In the genomic region with DNA sequence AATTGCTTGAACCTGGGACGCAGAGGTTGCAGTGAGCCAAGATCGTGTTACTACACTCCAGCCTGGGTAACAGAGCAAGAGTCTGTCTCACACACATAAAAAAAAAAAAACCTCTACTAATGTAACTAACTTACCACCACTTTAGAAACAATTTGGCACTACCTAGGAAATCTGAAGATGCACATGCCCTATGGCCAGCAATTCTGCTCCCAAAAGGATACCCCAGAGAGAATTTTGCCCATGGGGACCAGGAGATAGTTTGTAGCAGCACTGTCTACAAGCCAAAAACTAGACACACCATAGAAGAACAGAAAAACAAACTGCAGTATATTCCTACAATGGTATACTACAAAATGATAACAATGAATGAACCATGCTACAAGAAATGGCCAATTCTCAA, we compare ENCODE assay signal across 41 cellular contexts.
"Had no signal": no experiment of that assay in that cellular context is flagged by ENCODE, and none has a peak within 500 bp of the region (broad histone marks: within the 10 kb centered on the region; RNA-seq: fewer than 3 reads in every experiment).

No MANE protein-coding gene starts in this region.

- H3K4me3 Mint-ChIP-seq: activated naive CD4-positive, alpha-beta T cell treated with anti-CD3 and anti-CD28 coated beads for 36 hours; activated naive CD4-positive, alpha-beta T cell treated with anti-CD3 and anti-CD28 coated beads, Interleukin-2, amount 10 ng/mL, durations not matched to agents 7 days and 5 days; activated naive CD4-positive, alpha-beta T cell treated with anti-CD3 and anti-CD28 coated beads, Interleukin-2, amount 50 U/mL, for 24 hours; activated naive CD8-positive, alpha-beta T cell; activated naive CD8-positive, alpha-beta T cell treated with anti-CD3 and anti-CD28 coated beads for 36 hours; activated naive CD8-positive, alpha-beta T cell treated with anti-CD3 and anti-CD28 coated beads, Interleukin-2, amount 10 ng/mL, durations not matched to agents 7 days and 5 days; activated naive CD8-positive, alpha-beta T cell treated with anti-CD3 and anti-CD28 coated beads, Interleukin-2, amount 50 U/mL, for 24 hours; activated T-cell treated with anti-CD3 and anti-CD28 coated beads, Interleukin-2, amount 50 U/mL, for 24 hours; activated T-cell treated with anti-CD3 and anti-CD28 coated beads, Interleukin-2, amount 50 U/mL, for 4 hours; activated T-cell treated with anti-CD3 and anti-CD28 coated beads, Interleukin-2, amount 50 U/mL, for 72 hours; activated T-helper 1 cell treated with anti-CD3 and anti-CD28 coated beads, Interleukin-12 subunit alpha, Interleukin-12 subunit beta, Interleukin-2, Interleukin-4 antibody, amounts not matched to agents 30 ng/mL and 10 ng/mL and 1 ng/mL, durations not matched to agents 14 hours and 24 hours and 36 hours; activated T-helper 17 cell treated with anti-CD3 and anti-CD28 coated beads, Interleukin-2, amount 50 U/mL, for 72 hours; brain; central memory CD8-positive, alpha-beta T cell had no signal

- H3K9me3 Mint-ChIP-seq: activated naive CD4-positive, alpha-beta T cell treated with anti-CD3 and anti-CD28 coated beads for 36 hours; activated naive CD4-positive, alpha-beta T cell treated with anti-CD3 and anti-CD28 coated beads, Interleukin-2, amount 10 ng/mL, durations not matched to agents 7 days and 5 days; activated naive CD4-positive, alpha-beta T cell treated with anti-CD3 and anti-CD28 coated beads, Interleukin-2, amount 50 U/mL, for 24 hours; activated naive CD4-positive, alpha-beta T cell treated with anti-CD3 and anti-CD28 coated beads, Interleukin-2, amount 50 U/mL, for 72 hours; activated naive CD8-positive, alpha-beta T cell treated with anti-CD3 and anti-CD28 coated beads for 36 hours; activated naive CD8-positive, alpha-beta T cell treated with anti-CD3 and anti-CD28 coated beads, Interleukin-2, amount 10 ng/mL, durations not matched to agents 7 days and 5 days; activated naive CD8-positive, alpha-beta T cell treated with anti-CD3 and anti-CD28 coated beads, Interleukin-2, amount 50 U/mL, for 24 hours; activated T-cell treated with anti-CD3 and anti-CD28 coated beads, Interleukin-2, amount 50 U/mL, for 24 hours; activated T-cell treated with anti-CD3 and anti-CD28 coated beads, Interleukin-2, amount 50 U/mL, for 4 hours; activated T-cell treated with anti-CD3 and anti-CD28 coated beads, Interleukin-2, amount 50 U/mL, for 72 hours; activated T-helper 1 cell treated with anti-CD3 and anti-CD28 coated beads, Interleukin-12 subunit alpha, Interleukin-12 subunit beta, Interleukin-2, Interleukin-4 antibody, amounts not matched to agents 30 ng/mL and 10 ng/mL and 1 ng/mL, durations not matched to agents 14 hours and 24 hours and 36 hours; activated T-helper 17 cell treated with anti-CD3 and anti-CD28 coated beads, Interleukin-2, amount 50 U/mL, for 72 hours; activated T-helper 2 cell treated with anti-CD3 and anti-CD28 coated beads, Interferon-gamma antibody, Interleukin-2, Interleukin-4, amounts not matched to agents 10 μg/mL and 5 μg/mL and 100 μg/mL, durations not matched to agents 14 hours and 24 hours and 36 hours; brain; central memory CD8-positive, alpha-beta T cell had no signal

- H3K9me3 ChIP-seq: adrenal gland, ascending aorta, body of pancreas, breast epithelium had no signal

- H3K4me3 ChIP-seq: adrenal gland, ascending aorta, body of pancreas, breast epithelium, cardiac muscle cell had no signal

- H3K36me3 Mint-ChIP-seq: activated naive CD4-positive, alpha-beta T cell treated with anti-CD3 and anti-CD28 coated beads, Interleukin-2, amount 50 U/mL, for 72 hours; activated naive CD8-positive, alpha-beta T cell treated with anti-CD3 and anti-CD28 coated beads for 36 hours had no signal

- H3K27me3 Mint-ChIP-seq: activated naive CD4-positive, alpha-beta T cell treated with anti-CD3 and anti-CD28 coated beads, Interleukin-2, amount 10 ng/mL, durations not matched to agents 7 days and 5 days; activated naive CD4-positive, alpha-beta T cell treated with anti-CD3 and anti-CD28 coated beads, Interleukin-2, amount 50 U/mL, for 24 hours; activated naive CD8-positive, alpha-beta T cell; activated naive CD8-positive, alpha-beta T cell treated with anti-CD3 and anti-CD28 coated beads for 36 hours; activated T-cell treated with anti-CD3 and anti-CD28 coated beads, Interleukin-2, amount 50 U/mL, for 24 hours; activated T-helper 17 cell treated with anti-CD3 and anti-CD28 coated beads, Interleukin-2, amount 50 U/mL, for 72 hours; brain; central memory CD8-positive, alpha-beta T cell had no signal

- FAIRE-seq: astrocyte, bronchial epithelial cell had no signal

- DNase-seq: activated effector memory CD4-positive, alpha-beta T cell treated with anti-CD3 and anti-CD28 coated beads, Interleukin-2, amount 50 U/mL, for 16 hours; activated effector memory CD4-positive, alpha-beta T cell treated with Interleukin-2 at 50 U/mL for 16 hours; activated gamma-delta T cell; activated gamma-delta T cell treated with Interleukin-2 at 50 U/mL for 16 hours; activated naive CD4-positive, alpha-beta T cell; activated naive CD4-positive, alpha-beta T cell treated with anti-CD3 and anti-CD28 coated beads for 36 hours; activated naive CD4-positive, alpha-beta T cell treated with anti-CD3 and anti-CD28 coated beads, Interleukin-2, amount 10 ng/mL, durations not matched to agents 7 days and 5 days; activated naive CD4-positive, alpha-beta T cell treated with anti-CD3 and anti-CD28 coated beads, Interleukin-2, amount 50 U/mL, for 16 hours; activated naive CD4-positive, alpha-beta T cell treated with Interleukin-2 at 50 U/mL for 16 hours; activated naive CD8-positive, alpha-beta T cell treated with anti-CD3 and anti-CD28 coated beads for 36 hours; activated naive CD8-positive, alpha-beta T cell treated with anti-CD3 and anti-CD28 coated beads, Interleukin-2, amount 10 ng/mL, durations not matched to agents 7 days and 5 days; activated naive CD8-positive, alpha-beta T cell treated with anti-CD3 and anti-CD28 coated beads, Interleukin-2, amount 50 U/mL, for 24 hours; activated T-cell treated with anti-CD3 and anti-CD28 coated beads for 4 hours; activated T-cell treated with anti-CD3 and anti-CD28 coated beads, Interleukin-2, amount 50 U/mL, for 1 hour; activated T-cell treated with anti-CD3 and anti-CD28 coated beads, Interleukin-2, amount 50 U/mL, for 24 hours; activated T-cell treated with anti-CD3 and anti-CD28 coated beads, Interleukin-2, amount 50 U/mL, for 4 hours; activated T-cell treated with anti-CD3 and anti-CD28 coated beads, Interleukin-2, amount 50 U/mL, for 48 hours; activated T-cell treated with anti-CD3 and anti-CD28 coated beads, Interleukin-2, amount 50 U/mL, for 72 hours; adrenal gland; amniotic stem cell; amygdala; anterior cingulate cortex; aorta; body of pancreas; brain microvascular endothelial cell; caudate nucleus; central memory CD4-positive, alpha-beta T cell; cerebellar nuclear complex had no signal

- H3K27me3 ChIP-seq: adrenal gland, ascending aorta, body of pancreas, brain microvascular endothelial cell, breast epithelium, cardiac muscle cell had no signal

- H3K36me3 ChIP-seq: ascending aorta, brain microvascular endothelial cell, cardiac muscle cell had no signal

- H3K4me1 ChIP-seq: ascending aorta, body of pancreas, breast epithelium had no signal

- ATAC-seq: activated naive CD4-positive, alpha-beta T cell treated with anti-CD3 and anti-CD28 coated beads, Interleukin-2, amount 50 U/mL, for 72 hours; activated naive CD8-positive, alpha-beta T cell treated with anti-CD3 and anti-CD28 coated beads, Interleukin-2, amount 50 U/mL, for 24 hours; activated T-cell treated with anti-CD3 and anti-CD28 coated beads, Interleukin-2, amount 50 U/mL, for 4 hours; activated T-cell treated with anti-CD3 and anti-CD28 coated beads, Interleukin-2, amount 50 U/mL, for 72 hours; activated T-helper 17 cell treated with anti-CD3 and anti-CD28 coated beads, Interleukin-2, amount 50 U/mL, for 72 hours; body of pancreas had no signal

- H3K27ac Mint-ChIP-seq: activated naive CD4-positive, alpha-beta T cell treated with anti-CD3 and anti-CD28 coated beads for 36 hours; activated naive CD4-positive, alpha-beta T cell treated with anti-CD3 and anti-CD28 coated beads, Interleukin-2, amount 10 ng/mL, durations not matched to agents 7 days and 5 days; activated naive CD4-positive, alpha-beta T cell treated with anti-CD3 and anti-CD28 coated beads, Interleukin-2, amount 50 U/mL, for 24 hours; activated naive CD4-positive, alpha-beta T cell treated with anti-CD3 and anti-CD28 coated beads, Interleukin-2, amount 50 U/mL, for 72 hours; activated naive CD8-positive, alpha-beta T cell; activated naive CD8-positive, alpha-beta T cell treated with anti-CD3 and anti-CD28 coated beads for 36 hours; activated naive CD8-positive, alpha-beta T cell treated with anti-CD3 and anti-CD28 coated beads, Interleukin-2, amount 10 ng/mL, durations not matched to agents 7 days and 5 days; activated naive CD8-positive, alpha-beta T cell treated with anti-CD3 and anti-CD28 coated beads, Interleukin-2, amount 50 U/mL, for 24 hours; activated T-cell treated with anti-CD3 and anti-CD28 coated beads, Interleukin-2, amount 50 U/mL, for 24 hours; activated T-cell treated with anti-CD3 and anti-CD28 coated beads, Interleukin-2, amount 50 U/mL, for 72 hours; activated T-helper 1 cell treated with anti-CD3 and anti-CD28 coated beads, Interleukin-12 subunit alpha, Interleukin-12 subunit beta, Interleukin-2, Interleukin-4 antibody, amounts not matched to agents 30 ng/mL and 10 ng/mL and 1 ng/mL, durations not matched to agents 14 hours and 24 hours and 36 hours; activated T-helper 17 cell treated with anti-CD3 and anti-CD28 coated beads, Interleukin-2, amount 50 U/mL, for 72 hours; activated T-helper 2 cell treated with anti-CD3 and anti-CD28 coated beads, Interferon-gamma antibody, Interleukin-2, Interleukin-4, amounts not matched to agents 10 μg/mL and 5 μg/mL and 100 μg/mL, durations not matched to agents 14 hours and 24 hours and 36 hours; brain had no signal

- H3K27ac ChIP-seq: adrenal gland, ascending aorta, body of pancreas, brain microvascular endothelial cell, breast epithelium, cardiac muscle cell had no signal
